In the genomic region with DNA sequence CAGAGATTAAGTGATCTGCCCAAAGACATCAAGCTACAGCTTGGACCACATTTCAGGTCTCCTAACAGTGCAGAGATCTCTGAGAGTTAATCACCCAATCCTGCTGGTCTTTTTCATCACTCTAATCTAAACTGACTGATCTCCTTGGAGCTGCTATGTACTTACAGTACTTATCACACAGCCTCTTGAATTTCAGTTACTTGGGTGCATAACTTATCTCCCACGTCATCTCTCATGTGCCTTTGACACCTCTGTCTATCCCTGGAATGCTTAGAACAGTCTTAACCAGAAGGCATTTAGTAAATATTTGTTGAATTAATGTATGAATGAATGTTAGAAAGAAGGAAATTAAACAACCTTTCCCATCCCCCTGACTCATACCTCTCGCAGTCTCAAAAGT, we compare ENCODE assay signal across 18 cellular contexts.
DNase-seq lines count a peak whose midpoint lies in the region; ATAC-seq, FAIRE-seq and TF ChIP-seq lines count a peak whose summit lies in the region.
"Had no signal": no experiment of that assay in that cellular context is flagged by ENCODE, and none has a peak within 500 bp of the region (broad histone marks: within the 10 kb centered on the region; RNA-seq: fewer than 3 reads in every experiment).

No MANE protein-coding gene starts in this region.

- ATAC-seq in RWPE2 (ENCODE audit: low read depth) (peak; percentile 50; the same call in 2 of the 3 replicates), foreskin keratinocyte (peak; percentile 53), GM21423 (IDR thresholded peaks at IDR 0.05; ENCODE audit: unreplicated experiment) (no peak)
- ATAC-seq: left ventricle myocardium superior had no signal

- 85 to 95% (median 92%) methylated on average over 2 of the region's 2 CpGs for WGBS in spleen, 5 donors

- no peak for TF ChIP-seq CTCF in AG10803 (conservative IDR thresholded peaks at IDR 0.05; ENCODE audit: low read length)
- no peak for TF ChIP-seq CTCF in RWPE2 (IDR thresholded peaks at IDR 0.05; ENCODE audit: poor library complexity, severe bottlenecking)
- no peak for TF ChIP-seq CTCF in foreskin keratinocyte (conservative IDR thresholded peaks at IDR 0.05)
- no peak for TF ChIP-seq CTCF in spleen (IDR thresholded peaks at IDR 0.05 in 8 of 11, conservative IDR thresholded peaks at IDR 0.05 in 3 of 11)

- peak overlapping the region; percentile 14 for H3K27ac ChIP-seq in RWPE2 (ENCODE audit: poor library complexity, severe bottlenecking)
- no peak overlapping the region for H3K27ac ChIP-seq in foreskin keratinocyte
- H3K27ac ChIP-seq in spleen, result no peak overlapping the region
- H3K27ac ChIP-seq: thoracic aorta had no signal

- no peak for TF ChIP-seq POLR2A in H54 (IDR thresholded peaks at IDR 0.05; ENCODE audit: low read depth, low read length)
- TF ChIP-seq POLR2A in spleen (IDR thresholded peaks at IDR 0.05), result no peak

- FAIRE-seq in H54 (lab: Jason Lieb, UNC), result peak; percentile 97
- FAIRE-seq: small intestine had no signal

- H3K27me3 ChIP-seq in RWPE2 (ENCODE audit: insufficient read depth, poor library complexity, severe bottlenecking) (no peaks in the 10 kb centered on the region), foreskin keratinocyte (no peaks in the 10 kb centered on the region), spleen (replicated peaks in 1 of 7) (no peaks in the 10 kb centered on the region)

- intact Hi-C loops in spleen (cut with DNase I; ENCODE audit: low total_unique reads), result no loop called here

- no peaks in the 10 kb centered on the region for H3K36me3 ChIP-seq in RWPE2 (ENCODE audit: low read depth)
- no peaks in the 10 kb centered on the region for H3K36me3 ChIP-seq in spleen
- H3K36me3 ChIP-seq: thoracic aorta had no signal

- H3K4me1 ChIP-seq in RWPE2 (ENCODE audit: insufficient read depth, poor library complexity, severe bottlenecking) (peaks cover 39% of the 10 kb centered on the region), foreskin keratinocyte (peaks cover 32% of the 10 kb centered on the region), spleen (peaks cover 0 to 37% (median 9%) of the 10 kb centered on the region in 6 donors)

- peak; percentile 32 for DNase-seq in AG10803 (ENCODE audit: low read depth)
- no peak for DNase-seq in H54 (ENCODE audit: insufficient read length, low spot score)
- DNase-seq in RWPE2 (ENCODE audit: low spot score), result no peak
- DNase-seq in foreskin keratinocyte, result peak; percentile 45 to 66
- DNase-seq in spleen, result no peak
- no peak for DNase-seq in NCI-H2107 treated with DMSO at 0.1 percent for 48 hours (lab: John Stamatoyannopoulos, UW; ENCODE audit: unreplicated experiment)
- no peak for DNase-seq in T-helper 2 cell
- DNase-seq: activated CD4-positive, alpha-beta T cell treated with anti-CD3 and anti-CD28 coated beads, Interleukin-2, amount 50 U/mL, for 1 hour; activated naive CD8-positive, alpha-beta T cell treated with anti-CD3 and anti-CD28 coated beads for 36 hours; caudate nucleus; DMS 273 treated with DMSO at 0.1 percent for 48 hours; left ventricle myocardium superior; NCI-H1092 treated with DMSO at 0.1 percent for 48 hours; NCI-H2171; NK-92 treated with Interleukin-12 subunit alpha and Interleukin-12 subunit beta, amount 100 ng/mL, for 24 hours; small intestine had no signal

- H3K4me3 ChIP-seq in AG10803 (ENCODE audit: low read length), result no peak overlapping the region
- no peak overlapping the region for H3K4me3 ChIP-seq in RWPE2 (ENCODE audit: severe bottlenecking)
- no peak overlapping the region for H3K4me3 ChIP-seq in spleen
- H3K4me3 ChIP-seq: thoracic aorta had no signal

- H3K9me3 ChIP-seq in RWPE2 (ENCODE audit: severe bottlenecking) (no peaks in the 10 kb centered on the region), spleen (no peaks in the 10 kb centered on the region)
- H3K9me3 ChIP-seq: thoracic aorta had no signal

Comparison
In these comparisons a context has a peak if more than half of its experiments do, and no peak if none do; other contexts are left out.
1. DNase-seq: peak in AG10803 (single experiment) and foreskin keratinocyte (2 of 2); none in H54 (single experiment), RWPE2 (single experiment), spleen (single experiment), NCI-H2107 treated with DMSO at 0.1 percent for 48 hours (single experiment) and T-helper 2 cell (0 of 5).